25 cellular contexts compared by ENCODE assay signal in genomic region chr18:61591200-61591719, GRCh38.
"Had no signal": no experiment of that assay in that cellular context is flagged by ENCODE, and none has a peak within 500 bp of the region (broad histone marks: within the 10 kb centered on the region; RNA-seq: fewer than 3 reads in every experiment).

No MANE protein-coding gene starts in this region.

- H3K9me3 ChIP-seq: left lung, mucosa of descending colon, ovary, right atrium auricular region, spleen, suprapubic skin, thoracic aorta, tibial artery, upper lobe of right lung had no signal

- FAIRE-seq: islet of Langerhans, kidney, small intestine, urothelium cell line had no signal

- ATAC-seq: left colon; left lung; mucosa of descending colon; naive thymus-derived CD4-positive, alpha-beta T cell; natural killer cell treated with Interleukin-12 subunit alpha and Interleukin-12 subunit beta and Interleukin-15 and Interleukin-18, amount 100 ng/mL, for 72 hours; sciatic nerve; stimulated activated effector memory CD8-positive, alpha-beta T cell treated with anti-CD3 and anti-CD28 coated beads, Interleukin-12 subunit alpha, Interleukin-12 subunit beta, amount 100 ng/mL, for 72 hours; upper lobe of right lung had no signal

- H3K27me3 ChIP-seq: left lung, ovary, right atrium auricular region, suprapubic skin, tibial artery, upper lobe of right lung had no signal

- H3K4me1 ChIP-seq: spleen had no signal

- H3K4me3 ChIP-seq: left lung, lung, mucosa of descending colon, ovary, right atrium auricular region, spleen, suprapubic skin, thoracic aorta, tibial artery, upper lobe of right lung had no signal

- DNase-seq: hypothalamus; immature natural killer cell; kidney; left colon; left lung; mesendoderm; mucosa of descending colon; naive thymus-derived CD4-positive, alpha-beta T cell; ovary; small intestine; spleen; stimulated activated CD4-positive, alpha-beta T cell treated with anti-CD3 and anti-CD28 coated beads, Interleukin-4, amount 100 ng/mL, for 24 hours; stimulated activated naive CD4-positive, alpha-beta T cell; tibial artery; trophoblast cell; upper lobe of right lung had no signal

- H3K36me3 ChIP-seq: left lung, ovary, right atrium auricular region, spleen, suprapubic skin, thoracic aorta, tibial artery, upper lobe of right lung had no signal

- H3K27ac ChIP-seq: left lung, ovary, right atrium auricular region, spleen, suprapubic skin, thoracic aorta, tibial artery, upper lobe of right lung had no signal
